33 cellular contexts compared by ENCODE assay signal in genomic region chr17:5443728-5444127, GRCh38.
"Had no signal": no experiment of that assay in that cellular context is flagged by ENCODE, and none has a peak within 500 bp of the region (broad histone marks: within the 10 kb centered on the region; RNA-seq: fewer than 3 reads in every experiment).

No MANE protein-coding gene starts in this region.

- H3K4me3 ChIP-seq: adrenal gland, body of pancreas, breast epithelium had no signal

- H3K4me1 ChIP-seq: breast epithelium had no signal

- DNase-seq: activated B cell treated with CpG ODN at 0.5 μM for 24 hours; activated CD4-positive, alpha-beta memory T cell treated with anti-CD3 and anti-CD28 coated beads for 36 hours; activated CD4-positive, alpha-beta T cell treated with anti-CD3 and anti-CD28 coated beads for 4 hours; activated CD4-positive, alpha-beta T cell treated with anti-CD3 and anti-CD28 coated beads, Interleukin-2, amount 10 ng/mL, durations not matched to agents 24 days and 14 days; activated CD4-positive, alpha-beta T cell treated with anti-CD3 and anti-CD28 coated beads, Interleukin-2, amount 50 U/mL, for 1 hour; activated CD4-positive, alpha-beta T cell treated with anti-CD3 and anti-CD28 coated beads, Interleukin-2, amount 50 U/mL, for 4 hours; activated CD4-positive, CD25-positive, alpha-beta regulatory T cell treated with anti-CD3 and anti-CD28 coated beads, Interleukin-2, amount 50 U/mL, for 72 hours; activated CD8-positive, alpha-beta memory T cell treated with anti-CD3 and anti-CD28 coated beads, Interleukin-2, amount 50 U/mL, for 4 hours; activated CD8-positive, alpha-beta T cell treated with anti-CD3 and anti-CD28 coated beads for 36 hours; activated gamma-delta T cell treated with Interleukin-2 at 50 U/mL for 16 hours; activated naive CD4-positive, alpha-beta T cell; activated naive CD4-positive, alpha-beta T cell treated with anti-CD3 and anti-CD28 coated beads for 36 hours; activated naive CD4-positive, alpha-beta T cell treated with anti-CD3 and anti-CD28 coated beads, Interleukin-2, amount 50 U/mL, for 16 hours; activated naive CD8-positive, alpha-beta T cell treated with anti-CD3 and anti-CD28 coated beads for 36 hours; activated T-cell treated with anti-CD3 and anti-CD28 coated beads for 4 hours; activated T-cell treated with anti-CD3 and anti-CD28 coated beads, Interleukin-2, amount 50 U/mL, for 1 hour; activated T-cell treated with anti-CD3 and anti-CD28 coated beads, Interleukin-2, amount 50 U/mL, for 4 hours; activated T-cell treated with anti-CD3 and anti-CD28 coated beads, Interleukin-2, amount 50 U/mL, for 72 hours; adrenal gland; amniotic stem cell; aorta; body of pancreas; brain microvascular endothelial cell; central memory CD4-positive, alpha-beta T cell; T-helper 1 cell; T-helper 2 cell; T-helper 9 cell had no signal

- FAIRE-seq: astrocyte, TTC549 had no signal

- H3K27me3 ChIP-seq: adrenal gland, body of pancreas, brain microvascular endothelial cell, breast epithelium had no signal

- H3K36me3 ChIP-seq: breast epithelium had no signal

- H3K9me3 ChIP-seq: adrenal gland, body of pancreas, breast epithelium had no signal

- ATAC-seq: activated CD8-positive, alpha-beta T cell treated with anti-CD3 and anti-CD28 coated beads for 36 hours; activated naive CD4-positive, alpha-beta T cell treated with anti-CD3 and anti-CD28 coated beads, Interleukin-2, amount 50 U/mL, for 72 hours; activated T-cell treated with anti-CD3 and anti-CD28 coated beads, Interleukin-2, amount 50 U/mL, for 4 hours; activated T-cell treated with anti-CD3 and anti-CD28 coated beads, Interleukin-2, amount 50 U/mL, for 72 hours; activated T-helper 17 cell treated with anti-CD3 and anti-CD28 coated beads, Interleukin-2, amount 50 U/mL, for 72 hours; body of pancreas had no signal

- H3K27ac ChIP-seq: adrenal gland, body of pancreas, brain microvascular endothelial cell, breast epithelium, VCaP had no signal
